In genomic region chr7:149422065-149422913, GRCh38 we compare ENCODE assay signal across 8 cellular contexts. TPM values are rescaled to one million over a fixed set of nuclear protein-coding genes. Genes with fewer than 3 reads are reported as not detected.
DNase-seq lines count a peak whose midpoint lies in the region; FAIRE-seq and TF ChIP-seq lines count a peak whose summit lies in the region.

No MANE protein-coding gene starts in this region.

- no peaks in the 10 kb centered on the region for H3K4me1 Mint-ChIP-seq in HFFc6 (ENCODE audit: low read depth)
- peaks cover 6% of the 10 kb centered on the region for H3K4me1 Mint-ChIP-seq in T-helper 1 cell treated with Interleukin-12 subunit alpha and Interleukin-12 subunit beta and Interleukin-4 antibody, amounts not matched to agents 30 μg/mL and 1 μg/mL, for 36 hours (ENCODE audit: low read depth)
- H3K4me1 Mint-ChIP-seq in astrocyte (ENCODE audit: low read depth, unreplicated experiment): no peaks in the 10 kb centered on the region

- H3K36me3 Mint-ChIP-seq in HFFc6 (ENCODE audit: low read depth) (no peaks in the 10 kb centered on the region), astrocyte (ENCODE audit: low read depth, unreplicated experiment) (peaks cover 2% of the 10 kb centered on the region)
- no peaks in the 10 kb centered on the region for H3K36me3 Mint-ChIP-seq in T-helper 1 cell treated with Interleukin-12 subunit alpha and Interleukin-12 subunit beta and Interleukin-4 antibody, amounts not matched to agents 30 μg/mL and 1 μg/mL, for 36 hours (ENCODE audit: low read depth)

- peak overlapping the region; percentile 51 for H3K4me3 ChIP-seq in astrocyte (ENCODE audit: insufficient read depth, low read depth, low read length)
- H3K4me3 ChIP-seq in iPS DF 6.9 (ENCODE audit: low read length): peak overlapping the region; percentile 48; the same call in 1 of the 2 replicates
- H3K4me3 ChIP-seq in skeletal muscle tissue (ENCODE audit: low read length in 3 of 3): peak overlapping the region; percentile 42 to 64 (median 63)

- no peak for DNase-seq in HFFc6
- peak; percentile 20 for DNase-seq in NCI-H1048 (lab: John Stamatoyannopoulos, UW)
- DNase-seq in astrocyte (ENCODE audit: low read depth): peak; percentile 36
- DNase-seq in iPS DF 6.9 (ENCODE audit: low read depth, low spot score): peak; percentile 73
- no peak for DNase-seq in cortex of kidney (lab: John Stamatoyannopoulos, UW)

- H3K9ac ChIP-seq in astrocyte (ENCODE audit: low read length): peak overlapping the region; percentile 61
- peak overlapping the region; percentile 20 to 60 (median 20) for H3K9ac ChIP-seq in skeletal muscle tissue (ENCODE audit: low read depth in 1 of 3, low read length in 3 of 3)

- no peaks in the 10 kb centered on the region for H4K20me1 ChIP-seq in astrocyte (ENCODE audit: insufficient read depth, low read length)

- H3K4me2 ChIP-seq in astrocyte (ENCODE audit: low read length): peak overlapping the region; percentile 89

- TF ChIP-seq CTCF in GM12873 (IDR thresholded peaks at IDR 0.05; ENCODE audit: insufficient read depth, low read depth, low read length, missing control alignments) (peak; percentile 67), HFFc6 (IDR thresholded peaks at IDR 0.05) (peak; percentile 68), astrocyte (IDR thresholded peaks at IDR 0.05; ENCODE audit: insufficient read depth, low read depth, low read length) (peak; percentile 27)

- peak overlapping the region; percentile 98 for H2AFZ ChIP-seq in astrocyte (ENCODE audit: low read depth, low read length)

- H3K27me3 ChIP-seq in astrocyte (ENCODE audit: insufficient read depth, low read length): no peaks in the 10 kb centered on the region
- no peaks in the 10 kb centered on the region for H3K27me3 ChIP-seq in iPS DF 6.9 (ENCODE audit: control insufficient read depth, insufficient read depth, low read length)
- H3K27me3 ChIP-seq in skeletal muscle tissue (ENCODE audit: control insufficient read depth in 3 of 3, insufficient read depth in 3 of 3, low read length in 3 of 3): peaks cover 0 to 14% (median 12%) of the 10 kb centered on the region in 3 donors

- no peaks in the 10 kb centered on the region for H3K79me2 ChIP-seq in astrocyte (ENCODE audit: insufficient read depth, low read length)

- H3K9me3 Mint-ChIP-seq in HFFc6 (no peaks in the 10 kb centered on the region), astrocyte (ENCODE audit: unreplicated experiment) (no peaks in the 10 kb centered on the region)
- no peaks in the 10 kb centered on the region for H3K9me3 Mint-ChIP-seq in T-helper 1 cell treated with Interleukin-12 subunit alpha and Interleukin-12 subunit beta and Interleukin-4 antibody, amounts not matched to agents 30 μg/mL and 1 μg/mL, for 36 hours

- no CpG with 5 or more reads among the region's 71 CpGs for WGBS in iPS DF 6.9 (ENCODE audit: insufficient coverage, insufficient read length)

- H3K27ac Mint-ChIP-seq in HFFc6 (no peak overlapping the region), astrocyte (ENCODE audit: unreplicated experiment) (no peak overlapping the region)
- peak overlapping the region; percentile 55 for H3K27ac Mint-ChIP-seq in T-helper 1 cell treated with Interleukin-12 subunit alpha and Interleukin-12 subunit beta and Interleukin-4 antibody, amounts not matched to agents 30 μg/mL and 1 μg/mL, for 36 hours

- H3K27ac ChIP-seq in astrocyte (ENCODE audit: low read depth, low read length) (no peak overlapping the region), iPS DF 6.9 (ENCODE audit: low read length) (no peak overlapping the region), skeletal muscle tissue (ENCODE audit: low read depth, low read length) (no peak overlapping the region)

- no peak for FAIRE-seq in astrocyte (lab: Jason Lieb, UNC)

- peaks cover 6% of the 10 kb centered on the region; the same call in 1 of the 2 replicates for H3K27me3 Mint-ChIP-seq in HFFc6 (ENCODE audit: insufficient read depth)
- H3K27me3 Mint-ChIP-seq in T-helper 1 cell treated with Interleukin-12 subunit alpha and Interleukin-12 subunit beta and Interleukin-4 antibody, amounts not matched to agents 30 μg/mL and 1 μg/mL, for 36 hours (ENCODE audit: low read depth): peaks cover 17% of the 10 kb centered on the region
- peaks cover 5% of the 10 kb centered on the region for H3K27me3 Mint-ChIP-seq in astrocyte (ENCODE audit: low read depth, unreplicated experiment)

- H3K36me3 ChIP-seq in astrocyte (ENCODE audit: insufficient read depth, low read length): no peaks in the 10 kb centered on the region
- H3K36me3 ChIP-seq in iPS DF 6.9 (ENCODE audit: control insufficient read depth, insufficient read depth, low read length): no peaks in the 10 kb centered on the region
- H3K36me3 ChIP-seq in skeletal muscle tissue (ENCODE audit: control insufficient read depth in 3 of 3, insufficient read depth in 3 of 3, low read length in 3 of 3): no peaks in the 10 kb centered on the region

- H3K4me1 ChIP-seq in astrocyte (ENCODE audit: insufficient read depth, low read length) (peaks cover 11% of the 10 kb centered on the region), iPS DF 6.9 (ENCODE audit: control insufficient read depth, insufficient read depth, low read length) (no peaks in the 10 kb centered on the region), skeletal muscle tissue (ENCODE audit: control insufficient read depth in 3 of 3, insufficient read depth in 3 of 3, low read length in 3 of 3) (peaks cover 0 to 5% (median 4%) of the 10 kb centered on the region in 3 donors)

- H3K9me3 ChIP-seq in astrocyte (ENCODE audit: insufficient read depth, low read depth, low read length) (no peaks in the 10 kb centered on the region), iPS DF 6.9 (ENCODE audit: control insufficient read depth, insufficient read depth, low read length) (no peaks in the 10 kb centered on the region), skeletal muscle tissue (ENCODE audit: control insufficient read depth in 3 of 3, low read length in 3 of 3) (no peaks in the 10 kb centered on the region)

- H3K4me3 Mint-ChIP-seq in HFFc6: peak overlapping the region; percentile 72
- H3K4me3 Mint-ChIP-seq in T-helper 1 cell treated with Interleukin-12 subunit alpha and Interleukin-12 subunit beta and Interleukin-4 antibody, amounts not matched to agents 30 μg/mL and 1 μg/mL, for 36 hours: peak overlapping the region; percentile 66
- peak overlapping the region; percentile 71 for H3K4me3 Mint-ChIP-seq in astrocyte (ENCODE audit: unreplicated experiment)

RNA-seq across cellular contexts. Expression of gene ZNF777, which starts 38.6 kb away (rescaled TPM):
- 10 to 100 TPM; 13.6 to 16.7 (median 15.2) TPM for total RNA-seq in HFFc6 (2021; fragmentation: NEBNext Ultra II Directional; extraction: Animal tissue kit (Norgen Biotek cat#: 25700))
- total RNA-seq in astrocyte (17.2 TPM in 2 replicates), skeletal muscle tissue (2.1 TPM)

Comparison
In these comparisons a context has a peak if more than half of its experiments do, and no peak if none do; other contexts are left out.
1. DNase-seq: peak in NCI-H1048 (single experiment), astrocyte (single experiment) and iPS DF 6.9 (single experiment); none in HFFc6 (single experiment) and cortex of kidney (single experiment).
2. Peak in every context shown above with its lines, with median percentiles within 50 percentile points of each other: CTCF ChIP-seq, H3K4me3 Mint-ChIP-seq and H3K4me3 ChIP-seq.